In the genomic region with DNA sequence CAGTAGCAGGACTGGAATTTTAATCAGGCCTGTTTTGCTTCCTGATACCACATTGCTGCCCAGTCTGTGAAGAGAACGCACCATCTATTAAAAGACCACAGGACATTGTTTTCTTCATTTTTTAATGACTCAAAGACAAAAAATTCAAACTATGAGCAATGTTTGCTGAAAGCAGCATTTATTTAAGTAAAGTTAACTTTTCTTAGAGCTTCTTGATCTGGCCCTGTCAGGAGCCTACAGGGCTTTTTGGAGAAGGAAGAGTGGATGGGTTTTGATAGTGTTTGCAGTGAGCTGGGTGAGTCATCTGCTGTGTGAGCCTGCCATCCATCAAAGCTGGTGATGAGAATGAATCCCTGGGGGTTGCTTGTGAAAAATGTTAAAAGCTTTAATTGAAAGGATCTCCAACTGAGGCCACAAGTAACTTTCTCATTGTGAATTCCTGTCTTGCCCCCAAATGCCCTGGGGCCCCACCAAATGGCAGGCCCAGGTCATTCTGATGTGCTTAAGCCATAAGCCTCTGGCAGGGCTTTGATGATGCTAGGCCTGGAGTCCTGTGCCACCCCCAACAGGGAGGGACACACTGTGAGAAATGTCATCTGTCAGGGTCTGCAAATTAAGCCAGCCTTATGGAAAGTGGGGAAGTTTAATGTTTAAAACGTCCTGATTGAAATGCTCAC, we compare ENCODE assay signal across 10 cellular contexts.
DNase-seq lines count a peak whose midpoint lies in the region; ATAC-seq lines count a peak whose summit lies in the region.
"Had no signal": no experiment of that assay in that cellular context is flagged by ENCODE, and none has a peak within 500 bp of the region (broad histone marks: within the 10 kb centered on the region; RNA-seq: fewer than 3 reads in every experiment).

No MANE protein-coding gene starts in this region.

- peak; percentile 99 for DNase-seq in GM04503 (ENCODE audit: low read depth)
- peak; percentile 64 for DNase-seq in NCI-H345 (lab: John Stamatoyannopoulos, UW)
- peak in 1 of 2 donors; percentile 6 for DNase-seq in trophoblast cell
- DNase-seq in activated CD4-positive, alpha-beta T cell treated with anti-CD3 and anti-CD28 coated beads, Interleukin-2, amount 10 ng/mL, durations not matched to agents 7 days and 5 days = no peak
- DNase-seq in Right ventricle myocardium superior = no peak
- DNase-seq in stimulated activated CD4-positive, alpha-beta T cell treated with anti-CD3 and anti-CD28 coated beads, Interleukin-1b, Interleukin-23, amount 100 ng/mL, for 48 hours = no peak
- DNase-seq: sigmoid colon had no signal

- no peak overlapping the region for H3K27ac Mint-ChIP-seq in activated CD4-positive, alpha-beta T cell treated with anti-CD3 and anti-CD28 coated beads, Interleukin-2, amount 10 ng/mL, durations not matched to agents 7 days and 5 days

- peak overlapping the region; percentile 43 for H3K4ac ChIP-seq in trophoblast cell (ENCODE audit: low read depth, low read length)

- H3K79me2 ChIP-seq in trophoblast cell (ENCODE audit: control insufficient read depth, insufficient read depth, low read length, poor library complexity) = peaks cover 5% of the 10 kb centered on the region

- no peak overlapping the region for H4K12ac ChIP-seq in trophoblast cell (ENCODE audit: low read depth, low read length)

- H3K14ac ChIP-seq in trophoblast cell (ENCODE audit: low read length) = peak overlapping the region; percentile 81

- H3K36me3 ChIP-seq in ectodermal cell (ENCODE audit: control insufficient read depth, insufficient read depth, low read length) (no peaks in the 10 kb centered on the region), trophoblast cell (ENCODE audit: control insufficient read depth in 1 of 2, insufficient read depth in 2 of 2, low read length in 2 of 2) (no peaks in the 10 kb centered on the region)
- H3K36me3 ChIP-seq: sigmoid colon, tibial nerve had no signal

- peak overlapping the region; percentile 78 for H2BK12ac ChIP-seq in trophoblast cell (ENCODE audit: low read length)

- H3K9me3 ChIP-seq in ectodermal cell (ENCODE audit: control insufficient read depth, low read length) (no peaks in the 10 kb centered on the region), trophoblast cell (ENCODE audit: insufficient read depth, low read depth, low read length) (no peaks in the 10 kb centered on the region)
- H3K9me3 ChIP-seq: sigmoid colon had no signal

- CTCF ChIA-PET in activated CD4-positive, alpha-beta T cell treated with anti-CD3 and anti-CD28 coated beads, Interleukin-2, amount 10 ng/mL, durations not matched to agents 7 days and 5 days (lab: Charles Lee) = interaction anchor here (0.8 to 1.2 kb wide), 2 partner anchors 8 to 77 kb away, joined by 4 read pairs; no protein-coding TSS in a partner anchor

- peak overlapping the region; percentile 100 for H2BK5ac ChIP-seq in trophoblast cell (ENCODE audit: low read depth, low read length, poor library complexity)

- 11 to 29% methylated on average over 2 of the region's 2 CpGs for WGBS in ectodermal cell, 2 experiments
- no CpG with 5 or more reads among the region's 2 CpGs for WGBS in trophoblast cell (ENCODE audit: extremely low coverage, insufficient coverage, insufficient read length)

- no peaks in the 10 kb centered on the region for H3K9me3 Mint-ChIP-seq in activated CD4-positive, alpha-beta T cell treated with anti-CD3 and anti-CD28 coated beads, Interleukin-2, amount 10 ng/mL, durations not matched to agents 7 days and 5 days

- intact Hi-C loops in Right ventricle myocardium superior (cut with DNase I) = no loop called here

- peak overlapping the region; percentile 3 for H3K4me2 ChIP-seq in trophoblast cell (ENCODE audit: low read length)

- no peaks in the 10 kb centered on the region for H3K4me1 Mint-ChIP-seq in activated CD4-positive, alpha-beta T cell treated with anti-CD3 and anti-CD28 coated beads, Interleukin-2, amount 10 ng/mL, durations not matched to agents 7 days and 5 days

- H4K91ac ChIP-seq in trophoblast cell (ENCODE audit: low read depth, low read length) = peak overlapping the region; percentile 88

- H4K8ac ChIP-seq in trophoblast cell (ENCODE audit: low read depth, low read length) = peak overlapping the region; percentile 74

- no peak overlapping the region for H3K4me3 Mint-ChIP-seq in activated CD4-positive, alpha-beta T cell treated with anti-CD3 and anti-CD28 coated beads, Interleukin-2, amount 10 ng/mL, durations not matched to agents 7 days and 5 days

- H3K27ac ChIP-seq in ectodermal cell (ENCODE audit: insufficient read depth, low read depth, low read length, poor library complexity, severe bottlenecking) = peak overlapping the region; percentile 98
- peak overlapping the region; percentile 99 for H3K27ac ChIP-seq in trophoblast cell (ENCODE audit: low read depth, low read length)
- H3K27ac ChIP-seq: sigmoid colon, tibial nerve had no signal

- H3K18ac ChIP-seq in trophoblast cell (ENCODE audit: low read length) = peak overlapping the region; percentile 83

- no peak overlapping the region for H3K4me3 ChIP-seq in ectodermal cell (ENCODE audit: insufficient read depth, low read depth, low read length)
- no peak overlapping the region for H3K4me3 ChIP-seq in trophoblast cell (ENCODE audit: low read depth, low read length)
- H3K4me3 ChIP-seq: sigmoid colon, tibial nerve had no signal

- H3K36me3 Mint-ChIP-seq in activated CD4-positive, alpha-beta T cell treated with anti-CD3 and anti-CD28 coated beads, Interleukin-2, amount 10 ng/mL, durations not matched to agents 7 days and 5 days (ENCODE audit: low read depth) = no peaks in the 10 kb centered on the region

- peaks cover 25% of the 10 kb centered on the region for H3K79me1 ChIP-seq in trophoblast cell (ENCODE audit: low read length)

- H2BK120ac ChIP-seq in trophoblast cell (ENCODE audit: insufficient read depth, low read length, poor library complexity) = peak overlapping the region; percentile 99

- H2AFZ ChIP-seq in trophoblast cell (ENCODE audit: insufficient read depth, low read length, poor library complexity) = peak overlapping the region; percentile 43

- POLR2A ChIA-PET in activated CD4-positive, alpha-beta T cell treated with anti-CD3 and anti-CD28 coated beads, Interleukin-2, amount 10 ng/mL, durations not matched to agents 7 days and 5 days (lab: Charles Lee) = no interaction called here

- H3K27me3 ChIP-seq in ectodermal cell (ENCODE audit: control insufficient read depth, insufficient read depth, low read length, poor library complexity, severe bottlenecking) = no peaks in the 10 kb centered on the region
- H3K27me3 ChIP-seq in trophoblast cell (ENCODE audit: insufficient read depth, low read length) = no peaks in the 10 kb centered on the region
- H3K27me3 ChIP-seq: sigmoid colon, tibial nerve had no signal

- no peak overlapping the region for H3K9ac ChIP-seq in trophoblast cell (ENCODE audit: low read length)

- peaks cover 44% of the 10 kb centered on the region for H3K4me1 ChIP-seq in ectodermal cell (ENCODE audit: control insufficient read depth, insufficient read depth, low read length)
- H3K4me1 ChIP-seq in trophoblast cell (ENCODE audit: control insufficient read depth in 1 of 2, insufficient read depth in 2 of 2, low read length in 2 of 2) = peaks cover 0 to 10% of the 10 kb centered on the region in 2 experiments
- H3K4me1 ChIP-seq: tibial nerve had no signal

- H2AK5ac ChIP-seq in trophoblast cell (ENCODE audit: low read length) = no peak overlapping the region

- no peak for ATAC-seq in HG02981 (IDR thresholded peaks at IDR 0.05; ENCODE audit: unreplicated experiment)
- no peak for ATAC-seq in Right ventricle myocardium superior (ENCODE audit: poor library complexity)

- H3K27me3 Mint-ChIP-seq in activated CD4-positive, alpha-beta T cell treated with anti-CD3 and anti-CD28 coated beads, Interleukin-2, amount 10 ng/mL, durations not matched to agents 7 days and 5 days = peaks cover 9% of the 10 kb centered on the region

- H3K23ac ChIP-seq in trophoblast cell (ENCODE audit: low read length) = no peak overlapping the region

Comparison
In these comparisons a context has a peak if more than half of its experiments do, and no peak if none do; other contexts are left out.
1. DNase-seq: peak in GM04503 (single experiment) and NCI-H345 (single experiment); none in activated CD4-positive, alpha-beta T cell treated with anti-CD3 and anti-CD28 coated beads, Interleukin-2, amount 10 ng/mL, durations not matched to agents 7 days and 5 days (single experiment), Right ventricle myocardium superior (single experiment) and stimulated activated CD4-positive, alpha-beta T cell treated with anti-CD3 and anti-CD28 coated beads, Interleukin-1b, Interleukin-23, amount 100 ng/mL, for 48 hours (single experiment).